33 cellular contexts compared by ENCODE assay signal in the genomic region with DNA sequence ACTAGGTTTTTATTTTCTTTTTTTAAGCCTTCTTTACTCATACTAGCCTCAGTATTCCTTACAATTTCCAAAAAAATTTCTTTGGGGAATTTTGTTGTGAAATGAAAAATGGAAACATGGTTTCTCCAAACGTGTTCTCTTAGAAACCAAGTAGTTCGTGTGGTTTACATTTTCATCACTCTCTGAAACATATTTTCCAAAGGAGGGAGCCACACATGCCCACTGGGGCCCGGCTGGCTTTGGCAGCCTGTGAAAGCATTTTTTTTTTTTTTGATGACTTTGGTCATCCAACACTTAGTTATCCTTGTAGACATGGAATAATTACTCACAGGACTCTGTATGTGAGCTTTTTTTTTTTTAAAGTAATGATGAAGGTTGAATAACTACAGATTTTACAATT.
"Had no signal": no experiment of that assay in that cellular context is flagged by ENCODE, and none has a peak within 500 bp of the region (broad histone marks: within the 10 kb centered on the region; RNA-seq: fewer than 3 reads in every experiment).

No MANE protein-coding gene starts in this region.

- ATAC-seq: activated naive CD8-positive, alpha-beta T cell treated with anti-CD3 and anti-CD28 coated beads, Interleukin-2, amount 50 U/mL, for 24 hours; PC-3 had no signal

- DNase-seq: activated B cell treated with CpG ODN at 0.5 μM for 24 hours; activated CD4-positive, alpha-beta memory T cell treated with anti-CD3 and anti-CD28 coated beads for 36 hours; activated CD4-positive, alpha-beta T cell treated with anti-CD3 and anti-CD28 coated beads for 4 hours; activated CD4-positive, alpha-beta T cell treated with anti-CD3 and anti-CD28 coated beads, Interleukin-2, amount 50 U/mL, for 1 hour; activated CD4-positive, CD25-positive, alpha-beta regulatory T cell treated with anti-CD3 and anti-CD28 coated beads, Interleukin-2, amount 50 U/mL, for 72 hours; activated CD8-positive, alpha-beta memory T cell treated with anti-CD3 and anti-CD28 coated beads, Interleukin-2, amount 50 U/mL, for 4 hours; activated effector memory CD4-positive, alpha-beta T cell treated with Interleukin-2 at 50 U/mL for 16 hours; activated naive CD4-positive, alpha-beta T cell treated with anti-CD3 and anti-CD28 coated beads, Interleukin-2, amount 10 ng/mL, durations not matched to agents 7 days and 5 days; activated naive CD8-positive, alpha-beta T cell treated with anti-CD3 and anti-CD28 coated beads, Interleukin-2, amount 50 U/mL, for 24 hours; activated T-cell treated with anti-CD3 and anti-CD28 coated beads for 4 hours; activated T-cell treated with anti-CD3 and anti-CD28 coated beads, Interleukin-2, amount 50 U/mL, for 48 hours; anterior cingulate cortex; brain microvascular endothelial cell; Kasumi-1; KG1; MG63; MV-4-11; NCI-H1092; NCI-H1436 treated with DMSO at 0.1 percent for 48 hours; NCI-H1694 treated with DMSO at 0.1 percent for 48 hours; NCI-H2029; NCI-H345; NCI-H524 treated with DMSO at 0.1 percent for 48 hours; NCI-H748 treated with DMSO at 0.1 percent for 48 hours; NK-92 treated with Interleukin-12 subunit alpha and Interleukin-12 subunit beta, amount 100 ng/mL, for 24 hours; PC-3; Peyer's patch; RPMI8226; SW 1271; T-helper 1 cell; T-helper 2 cell; T-helper 9 cell had no signal

- H3K27ac ChIP-seq: brain microvascular endothelial cell, Peyer's patch, VCaP had no signal

- H3K4me3 ChIP-seq: MG63, Peyer's patch had no signal

- H3K27me3 ChIP-seq: brain microvascular endothelial cell, MG63, Peyer's patch had no signal

- H3K9me3 ChIP-seq: MG63, Peyer's patch had no signal

- H3K4me1 ChIP-seq: Peyer's patch had no signal

- H3K36me3 ChIP-seq: brain microvascular endothelial cell, MG63, Peyer's patch had no signal
